16 cellular contexts compared by ENCODE assay signal in genomic region chr13:30831515-30831914, GRCh38.
"Had no signal": no experiment of that assay in that cellular context is flagged by ENCODE, and none has a peak within 500 bp of the region (broad histone marks: within the 10 kb centered on the region; RNA-seq: fewer than 3 reads in every experiment).

No MANE protein-coding gene starts in this region.

- H3K27ac Mint-ChIP-seq: activated T-helper 17 cell treated with anti-CD3 and anti-CD28 coated beads, Interleukin-2, amount 50 U/mL, for 72 hours; dendritic cell treated with granulocyte-macrophage colony-stimulating factor and Interleukin-4, amounts not matched to agents 40 ng/mL and 50 ng/mL, for 4 days; naive thymus-derived CD8-positive, alpha-beta T cell; stimulated activated naive CD8-positive, alpha-beta T cell treated with anti-CD3 and anti-CD28 coated beads, Interleukin-15, Interleukin-2, amounts not matched to agents 100 ng/mL and 50 ng/mL, for 24 hours; T-helper 2 cell treated with Interferon-gamma antibody and Interleukin-4, amounts not matched to agents 5 μg/mL and 100 μg/mL, for 36 hours had no signal

- H3K4me1 ChIP-seq: right atrium auricular region had no signal

- H3K4me1 Mint-ChIP-seq: activated T-helper 17 cell treated with anti-CD3 and anti-CD28 coated beads, Interleukin-2, amount 50 U/mL, for 72 hours had no signal

- H3K9me3 ChIP-seq: right atrium auricular region had no signal

- H3K27ac ChIP-seq: right atrium auricular region had no signal

- H3K27me3 ChIP-seq: right atrium auricular region had no signal

- H3K36me3 Mint-ChIP-seq: naive thymus-derived CD8-positive, alpha-beta T cell had no signal

- H3K4me3 ChIP-seq: right atrium auricular region, skin epidermis had no signal

- DNase-seq: activated CD4-positive, alpha-beta T cell treated with anti-CD3 and anti-CD28 coated beads, Interleukin-2, amount 50 U/mL, for 4 hours; activated naive CD4-positive, alpha-beta T cell treated with Interleukin-2 at 50 U/mL for 16 hours; aorta; cerebellar nuclear complex; effector memory CD4-positive, alpha-beta T cell; foreskin melanocyte; naive thymus-derived CD8-positive, alpha-beta T cell; nucleus accumbens; stimulated activated CD4-positive, alpha-beta T cell treated with anti-CD3 and anti-CD28 coated beads, Interleukin-4, amount 100 ng/mL, for 4 hours; stimulated activated CD8-positive, alpha-beta memory T cell treated with anti-CD3 and anti-CD28 coated beads, Interleukin-4, amount 100 ng/mL, for 48 hours had no signal

- H3K36me3 ChIP-seq: right atrium auricular region had no signal

- H3K9me3 Mint-ChIP-seq: activated T-helper 17 cell treated with anti-CD3 and anti-CD28 coated beads, Interleukin-2, amount 50 U/mL, for 72 hours; dendritic cell treated with granulocyte-macrophage colony-stimulating factor and Interleukin-4, amounts not matched to agents 40 ng/mL and 50 ng/mL, for 4 days; naive thymus-derived CD8-positive, alpha-beta T cell; stimulated activated naive CD8-positive, alpha-beta T cell treated with anti-CD3 and anti-CD28 coated beads, Interleukin-15, Interleukin-2, amounts not matched to agents 100 ng/mL and 50 ng/mL, for 24 hours; T-helper 2 cell treated with Interferon-gamma antibody and Interleukin-4, amounts not matched to agents 5 μg/mL and 100 μg/mL, for 36 hours had no signal

- H3K4me3 Mint-ChIP-seq: activated T-helper 17 cell treated with anti-CD3 and anti-CD28 coated beads, Interleukin-2, amount 50 U/mL, for 72 hours; dendritic cell treated with granulocyte-macrophage colony-stimulating factor and Interleukin-4, amounts not matched to agents 40 ng/mL and 50 ng/mL, for 4 days; naive thymus-derived CD8-positive, alpha-beta T cell; stimulated activated naive CD8-positive, alpha-beta T cell treated with anti-CD3 and anti-CD28 coated beads, Interleukin-15, Interleukin-2, amounts not matched to agents 100 ng/mL and 50 ng/mL, for 24 hours; T-helper 2 cell treated with Interferon-gamma antibody and Interleukin-4, amounts not matched to agents 5 μg/mL and 100 μg/mL, for 36 hours had no signal
